In genomic region chr5:98391921-98392625, GRCh38 we compare ENCODE assay signal across 29 cellular contexts.
"Had no signal": no experiment of that assay in that cellular context is flagged by ENCODE, and none has a peak within 500 bp of the region (broad histone marks: within the 10 kb centered on the region; RNA-seq: fewer than 3 reads in every experiment).

No MANE protein-coding gene starts in this region.

- FAIRE-seq: colon had no signal

- H3K4me3 Mint-ChIP-seq: endodermal cell; naive thymus-derived CD4-positive, alpha-beta T cell; nephron progenitor cell; stimulated activated memory B cell treated with anti-CD40 and anti-IgM and Interleukin-4, amounts not matched to agents 10 μg/mL and 1 μg/mL and 100 μg/mL, for 72 hours had no signal

- ATAC-seq: esophagus mucosa; gastrocnemius medialis; left cardiac atrium; left lung; naive thymus-derived CD4-positive, alpha-beta T cell; psoas muscle; right cardiac atrium; stimulated activated memory B cell treated with anti-CD40 and anti-IgM and Interleukin-4, amounts not matched to agents 10 μg/mL and 1 μg/mL and 100 μg/mL, for 72 hours; stimulated activated naive CD8-positive, alpha-beta T cell treated with anti-CD3 and anti-CD28 coated beads, Interleukin-15, Interleukin-2, amounts not matched to agents 100 U/mL and 50 U/mL, for 24 hours had no signal

- H3K4me1 ChIP-seq: gastrocnemius medialis, left lung, psoas muscle, sigmoid colon, tibial nerve, upper lobe of left lung, uterus had no signal

- H3K9me3 ChIP-seq: gastrocnemius medialis, ovary, psoas muscle, sigmoid colon, thoracic aorta, tibial nerve, upper lobe of left lung, uterus had no signal

- H3K4me1 Mint-ChIP-seq: naive thymus-derived CD4-positive, alpha-beta T cell; nephron progenitor cell; stimulated activated memory B cell treated with anti-CD40 and anti-IgM and Interleukin-4, amounts not matched to agents 10 μg/mL and 1 μg/mL and 100 μg/mL, for 72 hours had no signal

- H3K36me3 ChIP-seq: gastrocnemius medialis, left lung, ovary, sigmoid colon, thoracic aorta, tibial nerve, upper lobe of left lung, uterus had no signal

- DNase-seq: dorsolateral prefrontal cortex; effector CD8-positive, alpha-beta T cell; endodermal cell; foreskin fibroblast; gastrocnemius medialis; left cardiac atrium; mammary epithelial cell; mesendoderm; midbrain; naive thymus-derived CD4-positive, alpha-beta T cell; nephron progenitor cell; occipital lobe; ovary; psoas muscle; sigmoid colon; stimulated activated CD4-positive, alpha-beta T cell treated with anti-CD3 and anti-CD28 coated beads, Interleukin-4, amount 100 ng/mL, for 4 hours; stimulated activated naive CD8-positive, alpha-beta T cell treated with anti-CD3 and anti-CD28 coated beads, Interleukin-15, Interleukin-2, amounts not matched to agents 100 U/mL and 50 U/mL, for 24 hours; substantia nigra; uterus had no signal

- H3K27me3 ChIP-seq: gastrocnemius medialis, hepatocyte, left lung, ovary, sigmoid colon, tibial nerve, upper lobe of left lung, uterus had no signal

- H3K27ac ChIP-seq: dorsolateral prefrontal cortex, epithelial cell of prostate, gastrocnemius medialis, hepatocyte, left lung, ovary, psoas muscle, sigmoid colon, thoracic aorta, tibial nerve, upper lobe of left lung, uterus had no signal

- H3K36me3 Mint-ChIP-seq: stimulated activated memory B cell treated with anti-CD40 and anti-IgM and Interleukin-4, amounts not matched to agents 10 μg/mL and 1 μg/mL and 100 μg/mL, for 72 hours had no signal

- H3K27ac Mint-ChIP-seq: endodermal cell; nephron progenitor cell; stimulated activated memory B cell treated with anti-CD40 and anti-IgM and Interleukin-4, amounts not matched to agents 10 μg/mL and 1 μg/mL and 100 μg/mL, for 72 hours had no signal

- H3K4me3 ChIP-seq: dorsolateral prefrontal cortex, gastrocnemius medialis, hepatocyte, left lung, ovary, psoas muscle, sigmoid colon, thoracic aorta, tibial nerve, upper lobe of left lung, uterus had no signal
